In the genomic region with DNA sequence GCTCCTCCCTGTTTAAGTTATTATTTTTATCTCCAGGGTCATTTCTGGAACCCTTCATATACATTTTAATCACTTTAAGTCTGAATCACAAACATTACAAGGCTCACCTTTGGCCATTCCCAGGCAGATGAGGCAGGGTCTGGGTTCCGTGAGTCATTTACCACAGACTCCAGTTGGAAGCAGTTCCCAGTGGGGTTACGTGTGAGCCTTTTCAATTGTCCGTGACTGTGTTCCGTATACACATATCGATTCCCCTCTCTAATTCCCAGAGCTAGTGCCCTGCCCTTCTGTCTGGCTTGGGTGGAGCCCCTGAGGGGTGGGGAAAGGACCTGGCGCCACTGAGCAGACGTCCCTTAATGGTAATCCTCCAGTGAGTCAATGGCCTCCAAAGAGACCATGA, we compare ENCODE assay signal across 16 cellular contexts.
A peak's percentile ranks its signal among the peaks of the same experiment; 100 is the strongest.
DNase-seq lines count a peak whose midpoint lies in the region; ATAC-seq and TF ChIP-seq lines count a peak whose summit lies in the region.
"Had no signal": no experiment of that assay in that cellular context is flagged by ENCODE, and none has a peak within 500 bp of the region (broad histone marks: within the 10 kb centered on the region; RNA-seq: fewer than 3 reads in every experiment).

No MANE protein-coding gene starts in this region.

- BruUV-seq in PC-3 (replicated peaks; lab: Mats Ljungman, UMichigan): no TSS peak

- TF ChIP-seq CTCF in PC-3 (conservative IDR thresholded peaks at IDR 0.05; ENCODE audit: low read depth, low read length) (no peak), astrocyte of the cerebellum (IDR thresholded peaks at IDR 0.05; ENCODE audit: low read depth, low read length, missing control alignments) (no peak), lower lobe of right lung (IDR thresholded peaks at IDR 0.05) (no peak)

- no peaks in the 10 kb centered on the region for H3K9me2 ChIP-seq in PC-3 (replicated peaks; ENCODE audit: low read length)

- no peaks in the 10 kb centered on the region for H3K9me3 ChIP-seq in PC-3 (ENCODE audit: low read length)
- H3K9me3 ChIP-seq in lower lobe of right lung: no peaks in the 10 kb centered on the region
- H3K9me3 ChIP-seq: BLaER1 had no signal

- H3K4me2 ChIP-seq in PC-3 (ENCODE audit: low read length): peak overlapping the region; percentile 58
- H3K4me2 ChIP-seq: BLaER1 had no signal

- POLR2A ChIA-PET in PC-3 (lab: Charles Lee; ENCODE audit: unreplicated experiment): no interaction called here

- H3K36me3 ChIP-seq in PC-3 (ENCODE audit: low read depth, low read length) (no peaks in the 10 kb centered on the region), lower lobe of right lung (no peaks in the 10 kb centered on the region)
- H3K36me3 ChIP-seq: BLaER1 had no signal

- H3K9ac ChIP-seq in PC-3 (ENCODE audit: low read length): no peak overlapping the region; the same call in 1 of the 2 replicates
- H3K9ac ChIP-seq: BLaER1 had no signal

- H3K27me3 ChIP-seq in PC-3 (ENCODE audit: low read length): 0 out of 2 replicates have a peak, but pooled peaks cover 8% of the 10 kb centered on the region
- no peaks in the 10 kb centered on the region for H3K27me3 ChIP-seq in lower lobe of right lung (ENCODE audit: low read depth)
- H3K27me3 ChIP-seq: BLaER1 had no signal

- no peaks in the 10 kb centered on the region for H4K20me1 ChIP-seq in PC-3 (ENCODE audit: low read length)
- H4K20me1 ChIP-seq: BLaER1 had no signal

- H3F3A ChIP-seq in PC-3 (ENCODE audit: low read length, unreplicated experiment): no peaks in the 10 kb centered on the region

- peak overlapping the region; percentile 75 for H3K27ac ChIP-seq in PC-3 (ENCODE audit: low read length)
- no peak overlapping the region for H3K27ac ChIP-seq in lower lobe of right lung
- H3K27ac ChIP-seq: 22Rv1, BLaER1 had no signal

- CTCF ChIA-PET in PC-3 (lab: Charles Lee): no interaction called here

- H3K79me2 ChIP-seq in PC-3 (ENCODE audit: low read length): no peaks in the 10 kb centered on the region

- in situ Hi-C loops in astrocyte of the cerebellum (cut with HindIII; ENCODE audit: low sequenced_read_pairs): loop anchor here (5.0 kb wide), 1 partner anchor 60 kb away; no protein-coding TSS in a partner anchor

- no peak overlapping the region for H3K4me3 ChIP-seq in PC-3 (ENCODE audit: low read length)
- no peak overlapping the region for H3K4me3 ChIP-seq in astrocyte of the cerebellum (ENCODE audit: low read depth, low read length)
- H3K4me3 ChIP-seq in lower lobe of right lung: no peak overlapping the region
- H3K4me3 ChIP-seq: BLaER1 had no signal

- peak; percentile 35 for DNase-seq in A172 (ENCODE audit: low spot score)
- DNase-seq in M059J (ENCODE audit: low read depth): peak; percentile 77
- peak; percentile 71 for DNase-seq in PC-3
- peak; percentile 22 for DNase-seq in astrocyte of the cerebellum (ENCODE audit: low read depth)
- no peak for DNase-seq in Right ventricle myocardium inferior (ENCODE audit: missing footprints)
- no peak for DNase-seq in lower lobe of right lung
- no peak for DNase-seq in HK-2 (ENCODE audit: unreplicated experiment)
- DNase-seq: AML-193, Calu3, DMS 273 treated with DMSO at 0.1 percent for 48 hours, GOT3, H9 had no signal

- H2AFZ ChIP-seq in PC-3 (ENCODE audit: low read length): no peak overlapping the region

- peak; percentile 91 for ATAC-seq in PC-3
- no peak for ATAC-seq in Right ventricle myocardium inferior
- no peak for ATAC-seq in HG03095 (IDR thresholded peaks at IDR 0.05; ENCODE audit: unreplicated experiment)
- ATAC-seq in lower lobe of right lung: no peak
- ATAC-seq: HepG2 had no signal

- intact Hi-C loops in PC-3 (cut with micrococcal nuclease): no loop called here
- intact Hi-C loops in Right ventricle myocardium inferior (cut with DNase I): no loop called here
- intact Hi-C loops in lower lobe of right lung (cut with DNase I): no loop called here

- H3K4me1 ChIP-seq in PC-3 (ENCODE audit: insufficient read depth, low read length) (peaks cover 15% of the 10 kb centered on the region), lower lobe of right lung (no peaks in the 10 kb centered on the region)
- H3K4me1 ChIP-seq: BLaER1 had no signal

Comparison
In these comparisons a context has a peak if more than half of its experiments do, and no peak if none do; other contexts are left out.
1. DNase-seq: peak in A172 (single experiment), M059J (single experiment), PC-3 (single experiment) and astrocyte of the cerebellum (single experiment); none in Right ventricle myocardium inferior (single experiment), lower lobe of right lung (single experiment) and HK-2 (single experiment).